34 cellular contexts compared by ENCODE assay signal in genomic region chr11:129384415-129384814, GRCh38. TPM values are rescaled to one million over a fixed set of nuclear protein-coding genes. Genes with fewer than 3 reads are reported as not detected.
"Had no signal": no experiment of that assay in that cellular context is flagged by ENCODE, and none has a peak within 500 bp of the region (broad histone marks: within the 10 kb centered on the region; RNA-seq: fewer than 3 reads in every experiment).

No MANE protein-coding gene starts in this region.

- H3K36me3 ChIP-seq: neural progenitor cell, ovary, spleen, suprapubic skin, tibial artery, transverse colon, upper lobe of right lung, uterus had no signal

- ATAC-seq: natural killer cell; psoas muscle; right cardiac atrium; sciatic nerve; stimulated activated memory B cell treated with anti-CD40 and anti-IgM and Interleukin-4, amounts not matched to agents 10 μg/mL and 1 μg/mL and 100 μg/mL, for 72 hours; stimulated activated naive CD8-positive, alpha-beta T cell treated with anti-CD3 and anti-CD28 coated beads, Interleukin-15, amount 100 ng/mL, for 72 hours; stimulated activated naive CD8-positive, alpha-beta T cell treated with anti-CD3 and anti-CD28 coated beads, Interleukin-15, Interleukin-2, amounts not matched to agents 100 U/mL and 50 U/mL, for 24 hours; upper lobe of right lung had no signal

- H3K4me1 ChIP-seq: neural progenitor cell, parathyroid adenoma, psoas muscle, spleen, testis, tibial artery, upper lobe of right lung, uterus had no signal

- H3K27me3 ChIP-seq: ovary, testis, uterus had no signal

- H3K4me3 ChIP-seq: neural progenitor cell, ovary, psoas muscle, skin epidermis, smooth muscle cell, spleen, suprapubic skin, testis, tibial artery, transverse colon, upper lobe of right lung, uterus had no signal

- DNase-seq: naive B cell; natural killer cell; occipital lobe; ovary; posterior cingulate gyrus; psoas muscle; right cardiac atrium; spleen; stimulated activated CD4-positive, alpha-beta T cell treated with anti-CD3 and anti-CD28 coated beads, Interleukin-12 subunit alpha, Interleukin-12 subunit beta, amount 100 ng/mL, for 4 hours; stimulated activated CD4-positive, alpha-beta T cell treated with anti-CD3 and anti-CD28 coated beads, Interleukin-1b, Interleukin-23, amount 100 ng/mL, for 48 hours; stimulated activated CD4-positive, alpha-beta T cell treated with anti-CD3 and anti-CD28 coated beads, Interleukin-4, amount 100 ng/mL, for 1 hour; stimulated activated CD4-positive, alpha-beta T cell treated with anti-CD3 and anti-CD28 coated beads, Interleukin-4, amount 100 ng/mL, for 4 hours; stimulated activated CD8-positive, alpha-beta memory T cell treated with anti-CD3 and anti-CD28 coated beads, Interleukin-4, amount 100 ng/mL, for 48 hours; stimulated activated naive CD4-positive, alpha-beta T cell; stimulated activated naive CD8-positive, alpha-beta T cell treated with anti-CD3 and anti-CD28 coated beads, Interleukin-15, amount 100 ng/mL, for 72 hours; stimulated activated naive CD8-positive, alpha-beta T cell treated with anti-CD3 and anti-CD28 coated beads, Interleukin-15, Interleukin-2, amounts not matched to agents 100 U/mL and 50 U/mL, for 24 hours; substantia nigra; testis; tibial artery; transverse colon; upper lobe of right lung; uterus had no signal

- H3K27ac ChIP-seq: neural progenitor cell, ovary, parathyroid adenoma, psoas muscle, spleen, suprapubic skin, testis, tibial artery, transverse colon, upper lobe of right lung, uterus had no signal

- H3K4me1 Mint-ChIP-seq: naive B cell; natural killer cell; neural progenitor cell; stimulated activated memory B cell treated with anti-CD40 and anti-IgM and Interleukin-4, amounts not matched to agents 10 μg/mL and 1 μg/mL and 100 μg/mL, for 72 hours; stimulated activated naive CD8-positive, alpha-beta T cell treated with anti-CD3 and anti-CD28 coated beads, Interleukin-15, amount 100 ng/mL, for 72 hours had no signal

- H2AFZ ChIP-seq: neural progenitor cell, parathyroid adenoma had no signal

- H3K27ac Mint-ChIP-seq: naive B cell; natural killer cell; nephron; neural progenitor cell; progenitor cell of endocrine pancreas; stimulated activated memory B cell treated with anti-CD40 and anti-IgM and Interleukin-4, amounts not matched to agents 10 μg/mL and 1 μg/mL and 100 μg/mL, for 72 hours; stimulated activated naive CD8-positive, alpha-beta T cell treated with anti-CD3 and anti-CD28 coated beads, Interleukin-15, amount 100 ng/mL, for 72 hours had no signal

- H3K4me3 Mint-ChIP-seq: naive B cell; natural killer cell; nephron; neural progenitor cell; stimulated activated memory B cell treated with anti-CD40 and anti-IgM and Interleukin-4, amounts not matched to agents 10 μg/mL and 1 μg/mL and 100 μg/mL, for 72 hours; stimulated activated naive CD8-positive, alpha-beta T cell treated with anti-CD3 and anti-CD28 coated beads, Interleukin-15, amount 100 ng/mL, for 72 hours had no signal

- H3K36me3 Mint-ChIP-seq: naive B cell; natural killer cell; neural progenitor cell; stimulated activated memory B cell treated with anti-CD40 and anti-IgM and Interleukin-4, amounts not matched to agents 10 μg/mL and 1 μg/mL and 100 μg/mL, for 72 hours had no signal

- H3K4me2 ChIP-seq: neural progenitor cell, smooth muscle cell had no signal

- H3K79me2 ChIP-seq: parathyroid adenoma had no signal

- H3K9ac ChIP-seq: neural progenitor cell, parathyroid adenoma had no signal

- H3K9me3 ChIP-seq: ovary, psoas muscle, spleen, suprapubic skin, testis, tibial artery, transverse colon, upper lobe of right lung, uterus had no signal

- H3K9me3 Mint-ChIP-seq: naive B cell; natural killer cell; nephron; neural progenitor cell; stimulated activated naive CD8-positive, alpha-beta T cell treated with anti-CD3 and anti-CD28 coated beads, Interleukin-15, amount 100 ng/mL, for 72 hours had no signal

RNA-seq across cellular contexts. Expression of gene BARX2, which starts 8.8 kb away (rescaled TPM):
- total RNA-seq: natural killer cell, osteoblast, right cardiac atrium, sciatic nerve, spleen, upper lobe of right lung had no signal
- polyA plus RNA-seq: neural cell, psoas muscle, right cardiac atrium, urinary bladder had no signal
